ENCODE assay signal across 27 cellular contexts in the genomic region with DNA sequence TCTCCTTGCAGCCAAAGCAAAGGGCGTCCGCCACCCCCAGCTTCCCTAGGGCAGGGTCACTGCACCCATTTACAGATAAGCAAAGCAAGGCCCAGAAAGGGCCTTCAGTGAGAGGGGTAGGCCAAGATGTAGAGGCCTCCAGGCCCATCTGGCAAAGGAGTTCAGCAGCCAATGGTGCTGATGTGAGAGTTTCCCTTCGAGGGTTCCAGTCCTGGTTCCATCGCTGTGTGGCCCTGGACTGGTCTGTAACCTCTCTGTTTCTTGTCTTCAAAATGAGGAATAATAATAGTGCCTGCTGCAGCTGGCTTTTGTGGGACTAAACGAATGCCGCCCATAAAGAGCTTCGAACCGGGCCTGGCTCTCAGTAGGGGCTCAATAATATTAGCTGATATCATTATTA. TPM values are rescaled to one million over a fixed set of nuclear protein-coding genes. Genes with fewer than 3 reads are reported as not detected.
A peak's percentile ranks its signal among the peaks of the same experiment; 100 is the strongest.
DNase-seq lines count a peak whose midpoint lies in the region; ATAC-seq, FAIRE-seq and TF ChIP-seq lines count a peak whose summit lies in the region.
"Had no signal": no experiment of that assay in that cellular context is flagged by ENCODE, and none has a peak within 500 bp of the region (broad histone marks: within the 10 kb centered on the region; RNA-seq: fewer than 3 reads in every experiment).

No MANE protein-coding gene starts in this region.

- POLR2A ChIA-PET in A549 (lab: Yijun Ruan, JAX) (no interaction called here), HEK293 (lab: Yijun Ruan, JAX) (no interaction called here), H1 (lab: Charles Lee; ENCODE audit: partially characterized antibody) (no interaction called here)

- H3K4me3 ChIP-seq in A549 (no peak overlapping the region), HEK293 (ENCODE audit: low read depth, low read length) (no peak overlapping the region), WERI-Rb-1 (ENCODE audit: low read depth, low read length) (no peak overlapping the region), H1 (ENCODE audit: extremely low read depth in 1 of 4, insufficient read depth in 2 of 4, low read depth in 3 of 4, low read length in 4 of 4) (no peak overlapping the region)
- H3K4me3 ChIP-seq: BLaER1 treated with 17β-estradiol and CSF1 and Interleukin-3, amounts not matched to agents 10 nM and 100 nM; GM12878 had no signal

- no peaks in the 10 kb centered on the region for H3K36me3 ChIP-seq in HEK293 (ENCODE audit: control insufficient read depth in 2 of 2, insufficient read depth in 1 of 2, low read length in 2 of 2)
- H3K36me3 ChIP-seq in WERI-Rb-1 = no peaks in the 10 kb centered on the region
- no peaks in the 10 kb centered on the region for H3K36me3 ChIP-seq in H1 (ENCODE audit: control insufficient read depth in 2 of 4, insufficient read depth in 4 of 4, low read length in 3 of 4)
- H3K36me3 ChIP-seq: BLaER1 treated with 17β-estradiol and CSF1 and Interleukin-3, amounts not matched to agents 10 nM and 100 nM had no signal

- H3K18ac ChIP-seq in H1 (ENCODE audit: extremely low read depth, low read length) = no peak overlapping the region

- H2BK120ac ChIP-seq in H1 (replicated peaks; ENCODE audit: low read depth, low read length) = no peak overlapping the region

- no peaks in the 10 kb centered on the region for H3K79me1 ChIP-seq in H1 (ENCODE audit: low read depth, low read length)

- H2BK12ac ChIP-seq in H1 (ENCODE audit: low read depth, low read length) = no peak overlapping the region

- ATAC-seq in A549 (no peak), GM19023 (IDR thresholded peaks at IDR 0.05; ENCODE audit: unreplicated experiment) (no peak)
- ATAC-seq: GM12878 had no signal

- no peaks in the 10 kb centered on the region for H3K9me3 Mint-ChIP-seq in mesothelial cell of epicardium
- H3K9me3 Mint-ChIP-seq: CD4-positive, CD25-positive, alpha-beta regulatory T cell; CD8-positive, alpha-beta memory T cell had no signal

- TF ChIP-seq EP300 in A549 (IDR thresholded peaks at IDR 0.05) = no peak
- no peak for TF ChIP-seq EP300 in H1 (IDR thresholded peaks at IDR 0.05; ENCODE audit: borderline replicate concordance in 1 of 2, low read depth in 2 of 2, low read length in 2 of 2)

- peaks cover 21% of the 10 kb centered on the region; the same call in 1 of the 2 replicates for H3K23me2 ChIP-seq in H1 (ENCODE audit: low read depth, low read length)

- no peak overlapping the region for H3K14ac ChIP-seq in H1 (ENCODE audit: insufficient read length)

- no peak overlapping the region for H4K5ac ChIP-seq in H1 (ENCODE audit: insufficient read length, low read depth, low read length)

- CTCF ChIA-PET in A549 (lab: Yijun Ruan, JAX) = interaction anchor here (1.1 to 1.5 kb wide), 5 partner anchors 9 to 107 kb away, joined by 3 to 7 read pairs (median 6); no protein-coding TSS in a partner anchor
- CTCF ChIA-PET in HEK293 (lab: Yijun Ruan, JAX) = no interaction called here
- CTCF ChIA-PET in H1 (lab: Charles Lee; ENCODE audit: partially characterized antibody) = interaction anchor here (0.6 to 2.0 kb wide), 3 partner anchors 89 to 106 kb away, joined by 3 to 19 read pairs (median 6); no protein-coding TSS in a partner anchor

- TF ChIP-seq POLR2A in A549 (IDR thresholded peaks at IDR 0.05; ENCODE audit: low read length) = no peak
- TF ChIP-seq POLR2A in H1 (IDR thresholded peaks at IDR 0.05; ENCODE audit: control extremely low read depth in 1 of 2, low read depth in 2 of 2, low read length in 2 of 2) = no peak

- H3K4me1 Mint-ChIP-seq in mesothelial cell of epicardium = peaks cover 25% of the 10 kb centered on the region

- H2BK20ac ChIP-seq in H1 (ENCODE audit: low read length) = no peak overlapping the region

- H3K4ac ChIP-seq in H1 (replicated peaks; ENCODE audit: insufficient read length, low read depth, low read length) = no peak overlapping the region

- no peak overlapping the region for H3K9ac ChIP-seq in H1 (replicated peaks in 1 of 4; ENCODE audit: extremely low read depth in 1 of 4, low read depth in 3 of 4, low read length in 3 of 4)
- H3K9ac ChIP-seq: BLaER1 treated with 17β-estradiol and CSF1 and Interleukin-3, amounts not matched to agents 10 nM and 100 nM had no signal

- H3K4me2 ChIP-seq in A549 (no peak overlapping the region), H1 (ENCODE audit: insufficient read depth in 1 of 2, low read depth in 2 of 2, low read length in 2 of 2) (no peak overlapping the region)

- H2AK5ac ChIP-seq in H1 (ENCODE audit: low read depth, low read length) = no peak overlapping the region

- H2BK15ac ChIP-seq in H1 (ENCODE audit: low read length) = no peak overlapping the region

- TF ChIP-seq RAD21 in A549 (conservative IDR thresholded peaks at IDR 0.05 in 1 of 2, IDR thresholded peaks at IDR 0.05 in 1 of 2) (no peak), H1 (IDR thresholded peaks at IDR 0.05 in 1 of 2, conservative IDR thresholded peaks at IDR 0.05 in 1 of 2; ENCODE audit: low read depth in 2 of 2, low read length in 2 of 2) (no peak)

- no peak overlapping the region for H3K27ac ChIP-seq in A549
- no peak overlapping the region for H3K27ac ChIP-seq in HEK293 (ENCODE audit: extremely low read depth, low read depth, low read length)
- H3K27ac ChIP-seq in WERI-Rb-1 = peak overlapping the region; percentile 28; the same call in 1 of the 2 replicates
- no peak overlapping the region for H3K27ac ChIP-seq in H1 (ENCODE audit: low read depth, low read length)
- H3K27ac ChIP-seq in caudate nucleus (ENCODE audit: low read depth, low read length) = no peak overlapping the region
- H3K27ac ChIP-seq: BLaER1 treated with 17β-estradiol and CSF1 and Interleukin-3, amounts not matched to agents 10 nM and 100 nM; C4-2B had no signal

- H2BK5ac ChIP-seq in H1 (ENCODE audit: low read depth, low read length) = no peak overlapping the region

- H4K91ac ChIP-seq in H1 (replicated peaks; ENCODE audit: insufficient read length, low read length) = no peak overlapping the region

- no peak overlapping the region for H3K4me3 Mint-ChIP-seq in mesothelial cell of epicardium
- H3K4me3 Mint-ChIP-seq: B cell; CD4-positive, alpha-beta memory T cell; CD4-positive, CD25-positive, alpha-beta regulatory T cell; CD8-positive, alpha-beta memory T cell had no signal

- no peaks in the 10 kb centered on the region for H3K27me3 ChIP-seq in WERI-Rb-1 (ENCODE audit: insufficient read depth, low read depth, severe bottlenecking)
- peaks cover 23 to 68% (median 58%) of the 10 kb centered on the region in 4 experiments for H3K27me3 ChIP-seq in H1 (replicated peaks in 1 of 4; ENCODE audit: control insufficient read depth in 3 of 4, extremely low read depth in 1 of 4, insufficient read depth in 3 of 4, low read length in 3 of 4)

- H3K56ac ChIP-seq in H1 (replicated peaks; ENCODE audit: insufficient read length, low read depth, low read length) = no peak overlapping the region

- no peak overlapping the region for H3K23ac ChIP-seq in H1 (ENCODE audit: insufficient read length)

- no peak overlapping the region for H3K27ac Mint-ChIP-seq in mesothelial cell of epicardium
- H3K27ac Mint-ChIP-seq: B cell; CD4-positive, alpha-beta memory T cell; CD4-positive, CD25-positive, alpha-beta regulatory T cell; CD8-positive, alpha-beta memory T cell had no signal

- H3K36me3 Mint-ChIP-seq in mesothelial cell of epicardium = no peaks in the 10 kb centered on the region
- H3K36me3 Mint-ChIP-seq: CD4-positive, alpha-beta memory T cell; CD4-positive, CD25-positive, alpha-beta regulatory T cell; CD8-positive, alpha-beta memory T cell had no signal

- no peak overlapping the region for H4K8ac ChIP-seq in H1 (ENCODE audit: extremely low read depth, insufficient read depth, low read length)

- H3K4me1 ChIP-seq in A549 = peaks cover 11% of the 10 kb centered on the region; the same call in 2 of the 3 replicates
- no peaks in the 10 kb centered on the region for H3K4me1 ChIP-seq in HEK293 (ENCODE audit: control insufficient read depth, insufficient read depth, low read length)
- H3K4me1 ChIP-seq in H1 (replicated peaks in 1 of 4; ENCODE audit: control insufficient read depth in 3 of 4, insufficient read depth in 4 of 4, low read length in 3 of 4) = peaks cover 3 to 47% (median 29%) of the 10 kb centered on the region in 4 experiments

- DNase-seq in A549 (ENCODE audit: low read depth in 1 of 2, low spot score in 1 of 2) (no peak), WERI-Rb-1 (no peak), H1 (ENCODE audit: low read depth in 1 of 2, low spot score in 2 of 2) (no peak), caudate nucleus (lab: John Stamatoyannopoulos, UW) (no peak), mesothelial cell of epicardium (ENCODE audit: low spot score in 2 of 2, unreplicated experiment in 2 of 2) (no peak)
- DNase-seq in effector CD4-positive, alpha-beta T cell = no peak
- DNase-seq: 8988T; AML-193; CD4-positive, alpha-beta memory T cell; CD4-positive, CD25-positive, alpha-beta regulatory T cell; CD8-positive, alpha-beta memory T cell; COR-L47; DMS 273 treated with DMSO at 0.1 percent for 48 hours; DMS153; DMS53; DMS79; DND-41; EL; GDM1 had no signal

- 96% methylated on average over 8 of the region's 8 CpGs for WGBS in A549 (ENCODE audit: missing lambda C conversion rate)
- 82% methylated on average over 8 of the region's 8 CpGs; no CpG with 5 or more reads in 1 of the 2 experiments for WGBS in H1 (ENCODE audit: extremely low coverage in 1 of 2, insufficient coverage in 1 of 2, insufficient read length in 1 of 2, insufficient replicate concordance in 2 of 2, low coverage in 1 of 2, low lambda C conversion rate in 2 of 2, missing lambda C conversion rate in 1 of 2), 2 experiments

- peaks cover 3 to 10% of the 10 kb centered on the region in 2 experiments for H4K20me1 ChIP-seq in H1 (replicated peaks in 1 of 2; ENCODE audit: control insufficient read depth in 1 of 2, insufficient read depth in 2 of 2, low read length in 2 of 2)

- no peaks in the 10 kb centered on the region for H3K9me3 ChIP-seq in A549
- H3K9me3 ChIP-seq in HEK293 (ENCODE audit: control insufficient read depth, insufficient read depth, low read depth, low read length) = no peaks in the 10 kb centered on the region
- H3K9me3 ChIP-seq in WERI-Rb-1 (ENCODE audit: severe bottlenecking) = no peaks in the 10 kb centered on the region
- H3K9me3 ChIP-seq in H1 (ENCODE audit: insufficient read depth in 2 of 2, low read depth in 1 of 2, low read length in 1 of 2) = no peaks in the 10 kb centered on the region
- H3K9me3 ChIP-seq: BLaER1 treated with 17β-estradiol and CSF1 and Interleukin-3, amounts not matched to agents 10 nM and 100 nM had no signal

- TF ChIP-seq CTCF in A549 (IDR thresholded peaks at IDR 0.05) = no peak
- TF ChIP-seq CTCF in HEK293 (tag by site-specific recombination; IDR thresholded peaks at IDR 0.05) = no peak
- no peak for TF ChIP-seq CTCF in WERI-Rb-1 (IDR thresholded peaks at IDR 0.05; ENCODE audit: low read depth, low read length)
- TF ChIP-seq CTCF in H1 (IDR thresholded peaks at IDR 0.05; ENCODE audit: control extremely low read depth in 1 of 3, insufficient read depth in 1 of 3, low read depth in 1 of 3, low read length in 3 of 3) = no peak
- TF ChIP-seq CTCF in mesothelial cell of epicardium (IDR thresholded peaks at IDR 0.05; ENCODE audit: unreplicated experiment) = no peak

- no peaks in the 10 kb centered on the region for H3K79me2 ChIP-seq in H1 (ENCODE audit: control insufficient read depth in 1 of 2, insufficient read depth in 2 of 2, low read length in 2 of 2)

- H2AFZ ChIP-seq in H1 (ENCODE audit: low read length) = no peak overlapping the region

- FAIRE-seq in A549 (lab: Jason Lieb, UNC) (no peak), H1 (lab: Jason Lieb, UNC) (no peak)
- FAIRE-seq: A204.1, GM12878 had no signal

- H3K27me3 Mint-ChIP-seq in mesothelial cell of epicardium (ENCODE audit: low read depth) = peaks cover 84% of the 10 kb centered on the region

RNA-seq across cellular contexts. Expression of gene ELFN2, which starts 4.0 kb away (rescaled TPM):
- polyA plus RNA-seq in A549 (2011; rRNA removed) (0.94 and 1.0 TPM in 2 replicates), A549 (2017; fragmentation: RNase III; extraction: RNeasy Plus Mini Kit Qiagen cat#74134 plus additional on column Dnase treatment) (7.5 to 9.6 TPM (median 8.1 TPM) in 3 replicates), H1 (2011; rRNA removed) (0.88 and 1.3 TPM in 2 replicates)
- 2.0 and 3.1 TPM in 2 replicates for polyA plus RNA-seq in A549 (2012; cell fraction: cytosol; rRNA removed)
- polyA plus RNA-seq in A549 (2012; cell fraction: nucleus; rRNA removed) = 11.0 and 14.5 TPM in 2 replicates
- 1.2 and 1.7 TPM in 2 replicates for polyA minus RNA-seq in A549 (2011; rRNA and poly(A)+ RNA removed)
- 0.63 and 0.88 TPM in 2 replicates for total RNA-seq in H1 (2021; fragmentation: NEBNext Ultra II Directional; extraction: Animal tissue kit (Norgen Biotek cat#: 25700))
- 0.70 TPM for polyA plus RNA-seq in H1 (2011; cell fraction: cytosol; rRNA removed)
- polyA plus RNA-seq in H1 (2011; cell fraction: nucleus; rRNA removed) = 2.5 TPM
- 0.71 to 1.4 TPM (median 0.83 TPM) in 4 replicates for polyA plus RNA-seq in H1 (2012, experiment 1 of 2)
- 0.37 TPM for polyA plus RNA-seq in H1 (2012, experiment 2 of 2)
- polyA plus RNA-seq in H1 (2013, experiment 1 of 2) = 0.41 TPM
- polyA plus RNA-seq in H1 (2013, experiment 2 of 2) = 0.35 TPM
- 0.50 and 0.54 TPM in 2 replicates for polyA minus RNA-seq in H1 (2011; rRNA and poly(A)+ RNA removed)
- polyA minus RNA-seq in H1 (2011; cell fraction: cytosol; rRNA and poly(A)+ RNA removed) = 0.73 TPM
- polyA minus RNA-seq in H1 (2011; cell fraction: nucleus; rRNA and poly(A)+ RNA removed) = 0.40 TPM
- total RNA-seq in mesothelial cell of epicardium = 4.1 to 4.2 TPM (median 4.1 TPM) in 3 replicates
- total RNA-seq: G401 had no signal
- polyA plus RNA-seq: CD4-positive, alpha-beta memory T cell; CD4-positive, CD25-positive, alpha-beta regulatory T cell had no signal
